Comparison of ENCODE assay signal across 8 cellular contexts in genomic region chr1:150979007-150979722, GRCh38. TPM values are rescaled to one million over a fixed set of nuclear protein-coding genes. Genes with fewer than 3 reads are reported as not detected.
DNase-seq lines count a peak whose midpoint lies in the region; ATAC-seq and TF ChIP-seq lines count a peak whose summit lies in the region.

No MANE protein-coding gene starts in this region.

- 16 to 26% (median 19%) methylated on average over 19 of the region's 19 CpGs for WGBS in stomach, 5 donors

- ATAC-seq in GM19025 (IDR thresholded peaks at IDR 0.05; ENCODE audit: low read depth, unreplicated experiment): peak; percentile 52
- ATAC-seq in RWPE2 (ENCODE audit: low read depth): peak; percentile 49

- POLR2A ChIA-PET in AG04450 (lab: Yijun Ruan, JAX): no interaction called here

- no peak for TF ChIP-seq POLR2A in stomach (IDR thresholded peaks at IDR 0.05)

- H3K4me3 ChIP-seq in AG04450 (ENCODE audit: low read depth, low read length): no peak overlapping the region
- no peak overlapping the region for H3K4me3 ChIP-seq in RWPE2 (ENCODE audit: severe bottlenecking)
- peak overlapping the region; percentile 41 to 79 for H3K4me3 ChIP-seq in neutrophil (ENCODE audit: low read depth in 1 of 2, low read length in 1 of 2)
- H3K4me3 ChIP-seq in stomach: peak overlapping the region; percentile 14 to 25 (median 20)

- H3K9me3 ChIP-seq in AG04450 (ENCODE audit: control insufficient read depth, insufficient read depth, low read length) (no peaks in the 10 kb centered on the region; the same call in 1 of the 2 replicates), RWPE2 (ENCODE audit: severe bottlenecking) (no peaks in the 10 kb centered on the region), neutrophil (no peaks in the 10 kb centered on the region), stomach (no peaks in the 10 kb centered on the region)

- TF ChIP-seq CTCF in AG04450 (IDR thresholded peaks at IDR 0.05; ENCODE audit: low read depth, low read length): peak; percentile 100
- TF ChIP-seq CTCF in LNCAP (IDR thresholded peaks at IDR 0.05): peak; percentile 100
- TF ChIP-seq CTCF in RWPE2 (IDR thresholded peaks at IDR 0.05; ENCODE audit: poor library complexity, severe bottlenecking): peak; percentile 99
- peak; percentile 99 for TF ChIP-seq CTCF in neutrophil (IDR thresholded peaks at IDR 0.05)
- peak in 5 of 7 experiments; percentile 95 to 100 (median 98) for TF ChIP-seq CTCF in stomach (IDR thresholded peaks at IDR 0.05)

- peak; percentile 75 for DNase-seq in AG04450 (ENCODE audit: low read depth, low spot score)
- DNase-seq in RWPE2 (ENCODE audit: low spot score): no peak
- DNase-seq in activated T-helper 1 cell treated with anti-CD3 and anti-CD28 coated beads, Interleukin-2, amount 50 U/mL, for 16 hours (ENCODE audit: low read depth in 1 of 2, low spot score in 1 of 2): peak; percentile 81 to 83
- DNase-seq in fibroblast of the conjunctiva (ENCODE audit: low read depth): peak; percentile 73
- peak; percentile 93 for DNase-seq in stomach

- no peaks in the 10 kb centered on the region for H3K27me3 ChIP-seq in AG04450 (ENCODE audit: control insufficient read depth, insufficient read depth, low read length)
- H3K27me3 ChIP-seq in RWPE2 (ENCODE audit: insufficient read depth, poor library complexity, severe bottlenecking): no peaks in the 10 kb centered on the region
- H3K27me3 ChIP-seq in neutrophil: no peaks in the 10 kb centered on the region
- H3K27me3 ChIP-seq in stomach: no peaks in the 10 kb centered on the region

- TF ChIP-seq EP300 in stomach (IDR thresholded peaks at IDR 0.05): no peak

- no peaks in the 10 kb centered on the region for H3K36me3 ChIP-seq in RWPE2 (ENCODE audit: low read depth)
- no peaks in the 10 kb centered on the region for H3K36me3 ChIP-seq in neutrophil
- H3K36me3 ChIP-seq in stomach: no peaks in the 10 kb centered on the region

- H3K27ac ChIP-seq in AG04450 (ENCODE audit: low read depth, low read length) (no peak overlapping the region), RWPE2 (ENCODE audit: poor library complexity, severe bottlenecking) (peak overlapping the region; percentile 83), neutrophil (peak overlapping the region; percentile 97), stomach (peak overlapping the region; percentile 11 to 99 (median 59))

- intact Hi-C loops in stomach (cut with DNase I; ENCODE audit: low total_unique reads): no loop called here

- CTCF ChIA-PET in AG04450 (lab: Charles Lee): interaction anchor here (1.3 to 6.0 kb wide), 7 partner anchors 9 to 27 kb away, joined by 4 to 60 read pairs (median 14); partner anchors contain the start of gene MINDY1

- H3K4me1 ChIP-seq in RWPE2 (ENCODE audit: insufficient read depth, poor library complexity, severe bottlenecking) (peaks cover 23% of the 10 kb centered on the region), neutrophil (ENCODE audit: control insufficient read depth in 1 of 2, insufficient read depth in 1 of 2, low read depth in 1 of 2, low read length in 1 of 2) (peaks cover 49 to 53% of the 10 kb centered on the region in 2 experiments), stomach (peaks cover 40 to 77% (median 68%) of the 10 kb centered on the region in 4 donors)

RNA-seq across cellular contexts. Expression of gene ANXA9, which starts 2.9 kb away (rescaled TPM):
- polyA plus RNA-seq in AG04450 (2011; rRNA removed): 0.10 and 0.21 TPM in 2 replicates
- polyA minus RNA-seq in AG04450 (2011; rRNA and poly(A)+ RNA removed): 0.09 and 0.17 TPM in 2 replicates
- not detected for total RNA-seq in stomach
- polyA plus RNA-seq in stomach: under 1 TPM; 0.44 to 0.63 (median 0.46) TPM

RNA-seq across cellular contexts. Expression of gene CERS2, which starts 4.5 kb away (rescaled TPM):
- 193 and 217 TPM in 2 replicates for polyA plus RNA-seq in AG04450 (2011; rRNA removed)
- polyA minus RNA-seq in AG04450 (2011; rRNA and poly(A)+ RNA removed): 170 TPM in 2 replicates
- 100 to 1,000 TPM in 2 of 5 donors, 10 to 100 TPM in 3; 24.9 to 117 (median 76.0) TPM for total RNA-seq in stomach
- 100 to 1,000 TPM; 101 to 125 (median 114) TPM for polyA plus RNA-seq in stomach

RNA-seq across cellular contexts. Expression of gene MINDY1, which starts 27.5 kb away (rescaled TPM):
- polyA plus RNA-seq in AG04450 (2011; rRNA removed): 12.8 and 18.0 TPM in 2 replicates
- 21.5 and 29.3 TPM in 2 replicates for polyA minus RNA-seq in AG04450 (2011; rRNA and poly(A)+ RNA removed)
- total RNA-seq in stomach: 10 to 100 TPM; 19.1 to 60.0 (median 40.6) TPM
- 10 to 100 TPM in 2 of 3 donors, 1 to 10 TPM in 1; 9.8 to 18.8 (median 16.1) TPM for polyA plus RNA-seq in stomach

RNA-seq across cellular contexts. Expression of gene PRUNE1, which starts 29.1 kb away (rescaled TPM):
- polyA plus RNA-seq in AG04450 (2011; rRNA removed) (18.3 and 21.7 TPM in 2 replicates), stomach (10 to 100 TPM; 10.8 to 12.7 (median 11.7) TPM)
- polyA minus RNA-seq in AG04450 (2011; rRNA and poly(A)+ RNA removed): 17.9 and 20.5 TPM in 2 replicates
- 100 to 1,000 TPM in 1 of 5 donors, 10 to 100 TPM in 3, 1 to 10 TPM in 1; 2.9 to 118 (median 21.2) TPM for total RNA-seq in stomach

RNA-seq across cellular contexts. Expression of gene SETDB1, which starts 53.0 kb away (rescaled TPM):
- 30.8 and 35.5 TPM in 2 replicates for polyA plus RNA-seq in AG04450 (2011; rRNA removed)
- 50.6 and 53.9 TPM in 2 replicates for polyA minus RNA-seq in AG04450 (2011; rRNA and poly(A)+ RNA removed)
- total RNA-seq in stomach: 10 to 100 TPM; 25.4 to 77.3 (median 56.0) TPM
- 10 to 100 TPM; 13.8 to 19.6 (median 17.3) TPM for polyA plus RNA-seq in stomach

Comparison
In these comparisons a context has a peak if more than half of its experiments do, and no peak if none do; other contexts are left out.
1. H3K4me3 ChIP-seq: peak in neutrophil (2 of 2) and stomach (4 of 4); none in AG04450 (single experiment) and RWPE2 (single experiment).
2. Peak in every context shown above with its lines, with median percentiles within 50 percentile points of each other: CTCF ChIP-seq.